ENCODE assay signal across 8 cellular contexts in the genomic region with DNA sequence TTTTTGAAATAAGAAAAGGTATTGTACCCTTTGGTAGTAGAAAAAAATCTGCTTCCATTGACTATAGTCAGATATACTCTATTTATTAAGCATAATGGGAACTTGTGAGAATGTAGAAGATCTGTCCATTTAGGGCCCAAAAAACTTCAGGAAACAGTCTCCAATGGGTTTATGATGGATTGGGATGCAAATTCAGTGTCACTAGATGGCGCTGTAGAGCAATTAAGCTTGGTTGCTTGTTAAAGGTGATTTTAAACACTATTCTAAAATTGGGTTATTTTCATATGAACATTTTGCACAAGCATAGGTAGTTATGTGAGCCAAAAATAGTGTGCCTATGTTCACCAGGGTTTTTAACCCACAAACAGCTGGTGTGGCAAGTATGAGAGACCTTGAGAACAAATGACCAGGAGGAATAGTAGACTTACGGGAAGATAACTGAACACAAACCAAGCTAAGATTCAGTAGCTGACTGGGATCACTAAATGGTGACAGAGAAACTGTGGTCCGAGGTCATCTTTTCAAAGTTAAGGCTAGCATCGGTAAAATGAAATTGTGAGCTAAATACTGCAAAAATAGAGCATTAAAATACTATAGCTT.
DNase-seq lines count a peak whose midpoint lies in the region; ATAC-seq and TF ChIP-seq lines count a peak whose summit lies in the region.

No MANE protein-coding gene starts in this region.

- H3K4me1 ChIP-seq in HEK293 (ENCODE audit: control insufficient read depth, insufficient read depth, low read length) (no peaks in the 10 kb centered on the region), esophagus muscularis mucosa (no peaks in the 10 kb centered on the region), parathyroid adenoma (no peaks in the 10 kb centered on the region)

- CTCF ChIA-PET in HEK293 (lab: Yijun Ruan, JAX): interaction anchor here (0.8 to 2.7 kb wide), 12 partner anchors 10 to 822 kb away, joined by 3 to 12 read pairs (median 4); no protein-coding TSS in a partner anchor

- intact Hi-C loops in esophagus muscularis mucosa (cut with DNase I): no loop called here

- DNase-seq in NCI-H2227 (lab: John Stamatoyannopoulos, UW; ENCODE audit: unreplicated experiment) (peak; percentile 19), NCI-H2227 treated with DMSO at 0.1 percent for 48 hours (lab: John Stamatoyannopoulos, UW) (no peak), RPMI7951 (ENCODE audit: low read depth) (peak; percentile 46), esophagus muscularis mucosa (ENCODE audit: extremely low spot score) (no peak)
- no peak for DNase-seq in effector CD4-positive, alpha-beta T cell

- H3K36me3 ChIP-seq in HEK293 (ENCODE audit: control insufficient read depth in 2 of 2, insufficient read depth in 1 of 2, low read length in 2 of 2) (no peaks in the 10 kb centered on the region), esophagus muscularis mucosa (no peaks in the 10 kb centered on the region), parathyroid adenoma (ENCODE audit: control insufficient read depth, insufficient read depth, low read length) (no peaks in the 10 kb centered on the region)

- no peaks in the 10 kb centered on the region for H3K27me3 ChIP-seq in esophagus muscularis mucosa
- H3K27me3 ChIP-seq in parathyroid adenoma (ENCODE audit: control insufficient read depth, insufficient read depth, low read length): no peaks in the 10 kb centered on the region

- TF ChIP-seq EP300 in esophagus muscularis mucosa (IDR thresholded peaks at IDR 0.05): no peak

- no peak overlapping the region for H3K4me2 ChIP-seq in parathyroid adenoma (ENCODE audit: low read length)

- WGBS in esophagus muscularis mucosa: 67% methylated on average over 4 of the region's 4 CpGs

- no peak for ATAC-seq in GM21786 (IDR thresholded peaks at IDR 0.05; ENCODE audit: unreplicated experiment)

- TF ChIP-seq CTCF in HEK293 (tag by site-specific recombination; IDR thresholded peaks at IDR 0.05) (no peak), esophagus muscularis mucosa (IDR thresholded peaks at IDR 0.05) (peak; percentile 23 to 55 (median 32)), parathyroid adenoma (IDR thresholded peaks at IDR 0.05) (peak; percentile 21)

- POLR2A ChIA-PET in HEK293 (lab: Yijun Ruan, JAX): interaction anchor here (0.5 kb wide), 1 partner anchor 103 kb away, joined by 3 read pairs; no protein-coding TSS in a partner anchor

- TF ChIP-seq POLR2A in esophagus muscularis mucosa (IDR thresholded peaks at IDR 0.05; ENCODE audit: low read depth): no peak

- H3K79me2 ChIP-seq in parathyroid adenoma: no peaks in the 10 kb centered on the region

- no peaks in the 10 kb centered on the region for H3K9me3 ChIP-seq in HEK293 (ENCODE audit: control insufficient read depth, insufficient read depth, low read depth, low read length)
- no peaks in the 10 kb centered on the region for H3K9me3 ChIP-seq in esophagus muscularis mucosa
- no peaks in the 10 kb centered on the region for H3K9me3 ChIP-seq in parathyroid adenoma (ENCODE audit: control insufficient read depth, low read length)

- H2AFZ ChIP-seq in parathyroid adenoma: no peak overlapping the region

- H3K27ac ChIP-seq in HEK293 (ENCODE audit: extremely low read depth, low read depth, low read length) (no peak overlapping the region), esophagus muscularis mucosa (replicated peaks in 1 of 4) (no peak overlapping the region), parathyroid adenoma (no peak overlapping the region)

- no peak overlapping the region for H3K9ac ChIP-seq in parathyroid adenoma

- H3K4me3 ChIP-seq in HEK293 (ENCODE audit: low read depth, low read length) (no peak overlapping the region), esophagus muscularis mucosa (no peak overlapping the region), parathyroid adenoma (ENCODE audit: low read depth, low read length) (no peak overlapping the region)

TF ChIP-seq in HEK293, 187 proteins besides CTCF, POLR2A, EP300 and RAD21:
- peak; percentile 50 for TF ChIP-seq ZNF654 (tag by site-specific recombination; IDR thresholded peaks at IDR 0.05; ENCODE audit: low read depth)
- TF ChIP-seq ZNF302 (tag by site-specific recombination; IDR thresholded peaks at IDR 0.05; ENCODE audit: low read depth): no peak
- TF ChIP-seq ZNF2 (tag by site-specific recombination; IDR thresholded peaks at IDR 0.05): peak; percentile 50; the same call in 1 of the 2 replicates
- no peak for TF ChIP-seq ZSCAN23 (tag by site-specific recombination; IDR thresholded peaks at IDR 0.05)
- TF ChIP-seq, protein P1, sequence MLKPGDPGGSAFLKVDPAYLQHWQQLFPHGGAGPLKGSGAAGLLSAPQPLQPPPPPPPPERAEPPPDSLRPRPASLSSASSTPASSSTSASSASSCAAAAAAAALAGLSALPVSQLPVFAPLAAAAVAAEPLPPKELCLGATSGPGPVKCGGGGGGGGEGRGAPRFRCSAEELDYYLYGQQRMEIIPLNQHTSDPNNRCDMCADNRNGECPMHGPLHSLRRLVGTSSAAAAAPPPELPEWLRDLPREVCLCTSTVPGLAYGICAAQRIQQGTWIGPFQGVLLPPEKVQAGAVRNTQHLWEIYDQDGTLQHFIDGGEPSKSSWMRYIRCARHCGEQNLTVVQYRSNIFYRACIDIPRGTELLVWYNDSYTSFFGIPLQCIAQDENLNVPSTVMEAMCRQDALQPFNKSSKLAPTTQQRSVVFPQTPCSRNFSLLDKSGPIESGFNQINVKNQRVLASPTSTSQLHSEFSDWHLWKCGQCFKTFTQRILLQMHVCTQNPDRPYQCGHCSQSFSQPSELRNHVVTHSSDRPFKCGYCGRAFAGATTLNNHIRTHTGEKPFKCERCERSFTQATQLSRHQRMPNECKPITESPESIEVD (tag by site-specific recombination; IDR thresholded peaks at IDR 0.05): no peak
- peak; percentile 44; the same call in 1 of the 2 replicates for TF ChIP-seq IKZF3 (tag by site-specific recombination; IDR thresholded peaks at IDR 0.05)
- TF ChIP-seq, protein P2, sequence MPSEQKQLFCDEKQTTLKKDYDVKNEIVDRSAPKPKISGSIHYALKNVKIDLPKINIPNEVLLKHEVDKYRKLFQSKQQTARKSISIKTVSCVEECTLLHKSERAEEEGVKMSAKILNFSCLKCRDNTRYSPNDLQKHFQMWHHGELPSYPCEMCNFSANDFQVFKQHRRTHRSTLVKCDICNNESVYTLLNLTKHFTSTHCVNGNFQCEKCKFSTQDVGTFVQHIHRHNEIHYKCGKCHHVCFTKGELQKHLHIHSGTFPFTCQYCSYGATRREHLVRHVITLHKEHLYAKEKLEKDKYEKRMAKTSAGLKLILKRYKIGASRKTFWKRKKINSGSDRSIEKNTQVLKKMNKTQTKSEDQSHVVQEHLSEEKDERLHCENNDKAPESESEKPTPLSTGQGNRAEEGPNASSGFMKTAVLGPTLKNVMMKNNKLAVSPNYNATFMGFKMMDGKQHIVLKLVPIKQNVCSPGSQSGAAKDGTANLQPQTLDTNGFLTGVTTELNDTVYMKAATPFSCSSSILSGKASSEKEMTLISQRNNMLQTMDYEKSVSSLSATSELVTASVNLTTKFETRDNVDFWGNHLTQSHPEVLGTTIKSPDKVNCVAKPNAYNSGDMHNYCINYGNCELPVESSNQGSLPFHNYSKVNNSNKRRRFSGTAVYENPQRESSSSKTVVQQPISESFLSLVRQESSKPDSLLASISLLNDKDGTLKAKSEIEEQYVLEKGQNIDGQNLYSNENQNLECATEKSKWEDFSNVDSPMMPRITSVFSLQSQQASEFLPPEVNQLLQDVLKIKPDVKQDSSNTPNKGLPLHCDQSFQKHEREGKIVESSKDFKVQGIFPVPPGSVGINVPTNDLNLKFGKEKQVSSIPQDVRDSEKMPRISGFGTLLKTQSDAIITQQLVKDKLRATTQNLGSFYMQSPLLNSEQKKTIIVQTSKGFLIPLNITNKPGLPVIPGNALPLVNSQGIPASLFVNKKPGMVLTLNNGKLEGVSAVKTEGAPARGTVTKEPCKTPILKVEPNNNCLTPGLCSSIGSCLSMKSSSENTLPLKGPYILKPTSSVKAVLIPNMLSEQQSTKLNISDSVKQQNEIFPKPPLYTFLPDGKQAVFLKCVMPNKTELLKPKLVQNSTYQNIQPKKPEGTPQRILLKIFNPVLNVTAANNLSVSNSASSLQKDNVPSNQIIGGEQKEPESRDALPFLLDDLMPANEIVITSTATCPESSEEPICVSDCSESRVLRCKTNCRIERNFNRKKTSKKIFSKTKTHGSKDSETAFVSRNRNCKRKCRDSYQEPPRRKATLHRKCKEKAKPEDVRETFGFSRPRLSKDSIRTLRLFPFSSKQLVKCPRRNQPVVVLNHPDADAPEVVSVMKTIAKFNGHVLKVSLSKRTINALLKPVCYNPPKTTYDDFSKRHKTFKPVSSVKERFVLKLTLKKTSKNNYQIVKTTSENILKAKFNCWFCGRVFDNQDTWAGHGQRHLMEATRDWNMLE (tag by site-specific recombination; conservative IDR thresholded peaks at IDR 0.05; ENCODE audit: low read depth): no peak

Comparison
In these comparisons a context has a peak if more than half of its experiments do, and no peak if none do; other contexts are left out.
1. DNase-seq: peak in NCI-H2227 (single experiment) and RPMI7951 (single experiment); none in NCI-H2227 treated with DMSO at 0.1 percent for 48 hours (single experiment), esophagus muscularis mucosa (single experiment) and effector CD4-positive, alpha-beta T cell (single experiment).